Comparison of ENCODE assay signal across 8 cellular contexts in the genomic region with DNA sequence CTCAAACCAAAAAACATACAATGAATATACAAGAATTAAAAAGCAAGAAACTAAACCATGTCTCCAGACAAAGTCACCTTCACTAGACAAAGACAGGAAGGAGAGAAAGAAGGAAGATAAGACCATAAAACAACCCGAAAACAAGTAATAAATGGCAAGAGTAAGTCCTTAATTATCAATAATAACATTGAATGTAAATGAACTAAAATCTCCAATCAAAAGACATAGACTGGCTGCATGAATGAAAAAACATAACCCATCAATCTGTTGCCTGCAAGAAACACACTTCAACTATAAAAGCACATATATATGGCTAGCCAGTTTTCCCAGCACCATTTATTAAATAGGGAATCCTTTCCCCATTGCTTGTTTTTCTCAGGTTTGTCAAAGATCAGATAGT.
"Had no signal": no experiment of that assay in that cellular context is flagged by ENCODE, and none has a peak within 500 bp of the region (broad histone marks: within the 10 kb centered on the region; RNA-seq: fewer than 3 reads in every experiment).

No MANE protein-coding gene starts in this region.

- H3K4me3 ChIP-seq: GM12878 had no signal

- FAIRE-seq: G401.6, GM12878, GM12891, GM12892, GM18507, GM19239 had no signal

- ATAC-seq: GM12878 had no signal

- DNase-seq: GDM1, GF-D8 had no signal
